In genomic region chr1:161749509-161750407, GRCh38 we compare ENCODE assay signal across 1 cellular context.
A peak's percentile ranks its signal among the peaks of the same experiment; 100 is the strongest.
TF ChIP-seq lines count a peak whose summit lies in the region.

DUSP12 (plus strand) TSS chr1:161749786; CDS start chr1:161749802, 16 bp downstream.

TF ChIP-seq in K562, 482 proteins besides CTCF, POLR2A, EP300 and RAD21 (continued from another document and continues in another):
- TF ChIP-seq THRB (CRISPR knock-in tag; conservative IDR thresholded peaks at IDR 0.05) = no peak
- peak; percentile 44 for TF ChIP-seq RB1 (IDR thresholded peaks at IDR 0.05; ENCODE audit: low read depth)
- peak; percentile 48; the same call in 1 of the 2 replicates for TF ChIP-seq HDAC6 (IDR thresholded peaks at IDR 0.05; ENCODE audit: low read depth, low read length)
- 0 out of 2 replicates have a peak, but pooled peaks have one; percentile 38 for TF ChIP-seq TCF7L2 (IDR thresholded peaks at IDR 0.05; ENCODE audit: low read depth, low read length)
- no peak for TF ChIP-seq ZFP30 (CRISPR knock-in tag; IDR thresholded peaks at IDR 0.05; ENCODE audit: borderline replicate concordance)
- TF ChIP-seq MIER1 (IDR thresholded peaks at IDR 0.05; ENCODE audit: low read depth) = no peak; the same call in 1 of the 2 replicates
- peak; percentile 95 for TF ChIP-seq NKRF (IDR thresholded peaks at IDR 0.05; ENCODE audit: borderline replicate concordance)
- no peak for TF ChIP-seq NFATC3 (IDR thresholded peaks at IDR 0.05)
- TF ChIP-seq CEBPZ (IDR thresholded peaks at IDR 0.05; ENCODE audit: borderline replicate concordance, low read depth, low read length) = no peak
- no peak for TF ChIP-seq BRF2 (IDR thresholded peaks at IDR 0.05; ENCODE audit: borderline replicate concordance, insufficient read depth, insufficient read length)
- TF ChIP-seq MAFF (IDR thresholded peaks at IDR 0.05; ENCODE audit: low read length) = no peak
- no peak for TF ChIP-seq BRF1 (IDR thresholded peaks at IDR 0.05; ENCODE audit: borderline replicate concordance, extremely low read depth, insufficient read length)
- TF ChIP-seq NONO (IDR thresholded peaks at IDR 0.05; ENCODE audit: low read depth in 2 of 2, low read length in 1 of 2) = peak in 1 of 2 experiments; percentile 52; a peak in 2 of 4 replicates
- no peak for TF ChIP-seq HNRNPH1 (optimal IDR thresholded peaks at IDR 0.05; ENCODE audit: low read depth, low read length)
- TF ChIP-seq CBFA2T3 (IDR thresholded peaks at IDR 0.05) = no peak; the same call in 1 of the 2 replicates
- TF ChIP-seq JUN (IDR thresholded peaks at IDR 0.05; ENCODE audit: borderline replicate concordance, low read depth, low read length) = peak; percentile 47; the same call in 1 of the 2 replicates
- TF ChIP-seq JUN (CRISPR knock-in tag; IDR thresholded peaks at IDR 0.05; ENCODE audit: borderline replicate concordance) = peak; percentile 15; the same call in 1 of the 2 replicates
- no peak for TF ChIP-seq BCLAF1 (IDR thresholded peaks at IDR 0.05; ENCODE audit: borderline replicate concordance in 1 of 2, control insufficient read depth in 1 of 2, low read depth in 2 of 2, low read length in 1 of 2)
- no peak; the same call in 1 of the 2 replicates for TF ChIP-seq ZNF766 (CRISPR knock-in tag; conservative IDR thresholded peaks at IDR 0.05)
- TF ChIP-seq TFAM (CRISPR knock-in tag; conservative IDR thresholded peaks at IDR 0.05) = no peak
- no peak for TF ChIP-seq PRDM10 (IDR thresholded peaks at IDR 0.05; ENCODE audit: partially characterized antibody)
- no peak for TF ChIP-seq TSC22D4 (tag; IDR thresholded peaks at IDR 0.05)
- peak; percentile 92 for TF ChIP-seq L3MBTL2 (IDR thresholded peaks at IDR 0.05)
- TF ChIP-seq CHCHD3 (CRISPR knock-in tag; IDR thresholded peaks at IDR 0.05) = no peak
- TF ChIP-seq COPS2 (conservative IDR thresholded peaks at IDR 0.05) = no peak
- TF ChIP-seq ZNF695 (CRISPR knock-in tag; IDR thresholded peaks at IDR 0.05) = no peak
- no peak; the same call in 1 of the 2 replicates for TF ChIP-seq ZFP91 (CRISPR knock-in tag; IDR thresholded peaks at IDR 0.05)
- no peak for TF ChIP-seq ZNF780A (CRISPR knock-in tag; IDR thresholded peaks at IDR 0.05)
- no peak for TF ChIP-seq E2F5 (CRISPR knock-in tag; IDR thresholded peaks at IDR 0.05)
- no peak for TF ChIP-seq FOXJ3 (CRISPR knock-in tag; IDR thresholded peaks at IDR 0.05)
- no peak for TF ChIP-seq YBX1 (IDR thresholded peaks at IDR 0.05)
- no peak for TF ChIP-seq HDGF (IDR thresholded peaks at IDR 0.05)
- TF ChIP-seq EHMT2 (IDR thresholded peaks at IDR 0.05) = peak; percentile 21; the same call in 1 of the 2 replicates
- TF ChIP-seq FOSL1 (tag; conservative IDR thresholded peaks at IDR 0.05) = 0 out of 2 replicates have a peak, but pooled peaks have one; percentile 10
- TF ChIP-seq ZBTB49 (CRISPR knock-in tag; IDR thresholded peaks at IDR 0.05; ENCODE audit: borderline replicate concordance) = no peak
